ENCODE assay signal across 34 cellular contexts in genomic region chrX:114046695-114047279, GRCh38.
"Had no signal": no experiment of that assay in that cellular context is flagged by ENCODE, and none has a peak within 500 bp of the region (broad histone marks: within the 10 kb centered on the region; RNA-seq: fewer than 3 reads in every experiment).

No MANE protein-coding gene starts in this region.

- H3K9me2 ChIP-seq: SK-N-SH had no signal

- H3K4me3 ChIP-seq: Peyer's patch, SJSA1 had no signal

- H3K36me3 Mint-ChIP-seq: activated naive CD4-positive, alpha-beta T cell treated with anti-CD3 and anti-CD28 coated beads, Interleukin-2, amount 10 ng/mL, durations not matched to agents 7 days and 5 days; activated naive CD8-positive, alpha-beta T cell; brain had no signal

- H3K27ac Mint-ChIP-seq: activated CD8-positive, alpha-beta T cell treated with anti-CD3 and anti-CD28 coated beads, Interleukin-2, amount 10 ng/mL, durations not matched to agents 7 days and 5 days; activated naive CD4-positive, alpha-beta T cell treated with anti-CD3 and anti-CD28 coated beads, Interleukin-2, amount 10 ng/mL, durations not matched to agents 7 days and 5 days; activated naive CD8-positive, alpha-beta T cell; activated naive CD8-positive, alpha-beta T cell treated with anti-CD3 and anti-CD28 coated beads, Interleukin-2, amount 50 U/mL, for 24 hours; activated T-cell treated with anti-CD3 and anti-CD28 coated beads, Interleukin-2, amount 50 U/mL, for 24 hours; activated T-helper 1 cell treated with anti-CD3 and anti-CD28 coated beads, Interleukin-12 subunit alpha, Interleukin-12 subunit beta, Interleukin-2, Interleukin-4 antibody, amounts not matched to agents 30 ng/mL and 10 ng/mL and 1 ng/mL, durations not matched to agents 14 hours and 24 hours and 36 hours; brain had no signal

- H3K27me3 ChIP-seq: Peyer's patch, SJSA1 had no signal

- H3K36me3 ChIP-seq: Peyer's patch, SJSA1 had no signal

- H3K4me2 ChIP-seq: KMS-11, SK-N-SH had no signal

- H3K4me1 ChIP-seq: Peyer's patch, SJSA1 had no signal

- H3K4me1 Mint-ChIP-seq: activated naive CD4-positive, alpha-beta T cell treated with anti-CD3 and anti-CD28 coated beads, Interleukin-2, amount 10 ng/mL, durations not matched to agents 7 days and 5 days; activated naive CD8-positive, alpha-beta T cell treated with anti-CD3 and anti-CD28 coated beads, Interleukin-2, amount 50 U/mL, for 24 hours; brain had no signal

- H3K4me3 Mint-ChIP-seq: activated CD8-positive, alpha-beta T cell treated with anti-CD3 and anti-CD28 coated beads, Interleukin-2, amount 10 ng/mL, durations not matched to agents 7 days and 5 days; activated naive CD4-positive, alpha-beta T cell treated with anti-CD3 and anti-CD28 coated beads, Interleukin-2, amount 10 ng/mL, durations not matched to agents 7 days and 5 days; activated naive CD8-positive, alpha-beta T cell; activated naive CD8-positive, alpha-beta T cell treated with anti-CD3 and anti-CD28 coated beads, Interleukin-2, amount 50 U/mL, for 24 hours; activated T-cell treated with anti-CD3 and anti-CD28 coated beads, Interleukin-2, amount 50 U/mL, for 24 hours; activated T-helper 1 cell treated with anti-CD3 and anti-CD28 coated beads, Interleukin-12 subunit alpha, Interleukin-12 subunit beta, Interleukin-2, Interleukin-4 antibody, amounts not matched to agents 30 ng/mL and 10 ng/mL and 1 ng/mL, durations not matched to agents 14 hours and 24 hours and 36 hours; brain had no signal

- DNase-seq: activated CD4-positive, alpha-beta T cell treated with anti-CD3 and anti-CD28 coated beads for 1 hour; activated CD4-positive, alpha-beta T cell treated with anti-CD3 and anti-CD28 coated beads for 48 hours; activated CD4-positive, alpha-beta T cell treated with anti-CD3 and anti-CD28 coated beads, Interleukin-2, amount 50 U/mL, for 4 hours; activated CD4-positive, CD25-positive, alpha-beta regulatory T cell; activated CD8-positive, alpha-beta T cell treated with anti-CD3 and anti-CD28 coated beads, Interleukin-2, amount 10 ng/mL, durations not matched to agents 7 days and 5 days; activated gamma-delta T cell treated with Interleukin-2 at 50 U/mL for 16 hours; activated naive CD4-positive, alpha-beta T cell treated with anti-CD3 and anti-CD28 coated beads, Interleukin-2, amount 10 ng/mL, durations not matched to agents 7 days and 5 days; activated naive CD8-positive, alpha-beta T cell treated with anti-CD3 and anti-CD28 coated beads, Interleukin-2, amount 50 U/mL, for 24 hours; activated T-cell treated with anti-CD3 and anti-CD28 coated beads, Interleukin-2, amount 50 U/mL, for 24 hours; anterior cingulate cortex; caudate nucleus; MM.1S; MV-4-11; NCI-H1092; NCI-H1436 treated with DMSO at 0.1 percent for 48 hours; NCI-H1694 treated with DMSO at 0.1 percent for 48 hours; NCI-H2029; NCI-H345; NCI-H524 treated with DMSO at 0.1 percent for 48 hours; NK-92 treated with Interleukin-12 subunit alpha and Interleukin-12 subunit beta, amount 100 ng/mL, for 24 hours; PC-3; Peyer's patch; RPMI8226; SHP77 treated with DMSO at 0.1 percent for 48 hours; SK-N-SH; T-helper 1 cell; T-helper 2 cell; T-helper 9 cell had no signal

- ATAC-seq: activated CD8-positive, alpha-beta T cell treated with anti-CD3 and anti-CD28 coated beads, Interleukin-2, amount 10 ng/mL, durations not matched to agents 7 days and 5 days; activated naive CD8-positive, alpha-beta T cell treated with anti-CD3 and anti-CD28 coated beads, Interleukin-2, amount 50 U/mL, for 24 hours; PC-3 had no signal

- H3K9me3 Mint-ChIP-seq: activated naive CD4-positive, alpha-beta T cell treated with anti-CD3 and anti-CD28 coated beads, Interleukin-2, amount 10 ng/mL, durations not matched to agents 7 days and 5 days; activated naive CD8-positive, alpha-beta T cell treated with anti-CD3 and anti-CD28 coated beads, Interleukin-2, amount 50 U/mL, for 24 hours; activated T-cell treated with anti-CD3 and anti-CD28 coated beads, Interleukin-2, amount 50 U/mL, for 24 hours; activated T-helper 1 cell treated with anti-CD3 and anti-CD28 coated beads, Interleukin-12 subunit alpha, Interleukin-12 subunit beta, Interleukin-2, Interleukin-4 antibody, amounts not matched to agents 30 ng/mL and 10 ng/mL and 1 ng/mL, durations not matched to agents 14 hours and 24 hours and 36 hours; brain had no signal

- H3K27ac ChIP-seq: KMS-11, Peyer's patch, SJSA1, VCaP had no signal

- H3K9ac ChIP-seq: KMS-11, SK-N-SH had no signal

- H3K27me3 Mint-ChIP-seq: activated naive CD4-positive, alpha-beta T cell treated with anti-CD3 and anti-CD28 coated beads, Interleukin-2, amount 10 ng/mL, durations not matched to agents 7 days and 5 days; activated naive CD8-positive, alpha-beta T cell; activated naive CD8-positive, alpha-beta T cell treated with anti-CD3 and anti-CD28 coated beads, Interleukin-2, amount 50 U/mL, for 24 hours; activated T-cell treated with anti-CD3 and anti-CD28 coated beads, Interleukin-2, amount 50 U/mL, for 24 hours had no signal

- H3K9me3 ChIP-seq: Peyer's patch, SJSA1, SK-N-SH had no signal
